Comparison of ENCODE assay signal across 12 cellular contexts in genomic region chrX:105872921-105873320, GRCh38. TPM values are rescaled to one million over a fixed set of nuclear protein-coding genes. Genes with fewer than 3 reads are reported as not detected.
"Had no signal": no experiment of that assay in that cellular context is flagged by ENCODE, and none has a peak within 500 bp of the region (broad histone marks: within the 10 kb centered on the region; RNA-seq: fewer than 3 reads in every experiment).

No MANE protein-coding gene starts in this region.

- H2AFZ ChIP-seq: neural progenitor cell had no signal

- ATAC-seq: activated T-helper 17 cell treated with anti-CD3 and anti-CD28 coated beads, Interleukin-2, amount 50 U/mL, for 72 hours; gastrocnemius medialis; T-helper 17 cell; WTC11 had no signal

- DNase-seq: activated CD4-positive, alpha-beta T cell treated with anti-CD3 and anti-CD28 coated beads for 48 hours; activated naive CD4-positive, alpha-beta T cell treated with anti-CD3 and anti-CD28 coated beads for 36 hours; ovary; T-helper 17 cell; tibial artery had no signal

- H3K27me3 ChIP-seq: esophagus muscularis mucosa, neural progenitor cell, ovary, tibial artery, vagina had no signal

- H3K36me3 ChIP-seq: esophagus muscularis mucosa, gastrocnemius medialis, neural progenitor cell, ovary, tibial artery, vagina had no signal

- H3K27ac ChIP-seq: esophagus muscularis mucosa, gastrocnemius medialis, neural progenitor cell, ovary, skin epidermis, tibial artery, vagina had no signal

- H3K4me2 ChIP-seq: neural progenitor cell had no signal

- H3K9me3 ChIP-seq: esophagus muscularis mucosa, ovary, tibial artery, vagina had no signal

- H3K4me1 ChIP-seq: esophagus muscularis mucosa, gastrocnemius medialis, neural progenitor cell, tibial artery, vagina had no signal

- H3K4me3 ChIP-seq: esophagus muscularis mucosa, gastrocnemius medialis, neural progenitor cell, ovary, skin epidermis, tibial artery, vagina had no signal

RNA-seq across cellular contexts. Expression of gene NRK, which starts 50.6 kb away (rescaled TPM):
- total RNA-seq: activated naive CD4-positive, alpha-beta T cell treated with anti-CD3 and anti-CD28 coated beads for 36 hours; activated T-helper 17 cell treated with anti-CD3 and anti-CD28 coated beads, Interleukin-2, amount 50 U/mL, for 72 hours; T-helper 17 cell had no signal
